Comparison of ENCODE assay signal across 8 cellular contexts in the genomic region with DNA sequence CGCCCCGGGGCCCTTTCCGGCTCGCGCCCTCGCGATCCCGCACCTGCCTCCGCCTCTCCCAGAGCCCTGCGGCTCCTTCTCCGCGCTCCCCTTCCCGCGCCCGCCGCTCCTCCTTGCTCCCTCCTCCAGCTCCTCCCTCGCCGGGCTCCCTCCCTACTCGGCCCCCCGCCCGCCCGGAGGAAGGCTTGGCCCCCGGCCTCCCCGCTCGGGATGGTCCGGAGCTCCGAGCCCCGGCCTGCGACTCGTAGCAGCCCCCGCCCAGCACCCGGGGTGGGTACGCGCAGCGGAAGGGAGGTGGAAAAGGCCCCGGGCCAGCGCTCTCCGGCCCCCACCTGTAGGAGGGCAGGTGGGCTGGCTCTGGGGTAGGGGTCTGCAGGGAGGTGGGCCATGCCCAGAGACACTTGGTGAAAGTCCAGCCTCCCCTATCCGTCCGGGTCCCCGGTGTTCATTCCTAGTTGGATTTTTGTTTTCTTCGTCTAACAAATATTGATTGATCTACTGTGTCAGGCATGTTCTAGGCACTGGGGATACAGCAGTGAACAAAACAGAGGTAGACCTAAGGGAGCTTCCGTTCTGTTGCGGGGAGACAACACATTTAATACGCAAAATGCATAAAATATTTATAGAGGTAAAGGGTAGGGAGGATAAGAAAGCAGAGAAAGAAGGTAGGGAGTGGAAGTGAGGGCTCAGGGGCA. TPM values are rescaled to one million over a fixed set of nuclear protein-coding genes. Genes with fewer than 3 reads are reported as not detected.
DNase-seq lines count a peak whose midpoint lies in the region; ATAC-seq and TF ChIP-seq lines count a peak whose summit lies in the region.

A gene with protein sequence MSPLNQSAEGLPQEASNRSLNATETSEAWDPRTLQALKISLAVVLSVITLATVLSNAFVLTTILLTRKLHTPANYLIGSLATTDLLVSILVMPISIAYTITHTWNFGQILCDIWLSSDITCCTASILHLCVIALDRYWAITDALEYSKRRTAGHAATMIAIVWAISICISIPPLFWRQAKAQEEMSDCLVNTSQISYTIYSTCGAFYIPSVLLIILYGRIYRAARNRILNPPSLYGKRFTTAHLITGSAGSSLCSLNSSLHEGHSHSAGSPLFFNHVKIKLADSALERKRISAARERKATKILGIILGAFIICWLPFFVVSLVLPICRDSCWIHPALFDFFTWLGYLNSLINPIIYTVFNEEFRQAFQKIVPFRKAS (minus strand): TSS at position 82 of the 695 bp plus-strand sequence. CDS start 23,283 bp downstream, outside the sequence.

- H3K36me3 ChIP-seq in Panc1 (ENCODE audit: control insufficient read depth, insufficient read depth, low read length) (no peaks in the 10 kb centered on the region), trophoblast cell (ENCODE audit: control insufficient read depth in 1 of 2, insufficient read depth in 2 of 2, low read length in 2 of 2) (no peaks in the 10 kb centered on the region)

- H3K4me2 ChIP-seq in trophoblast cell (ENCODE audit: low read length) = peak within 1 kb of the TSS; percentile 85

- H2BK5ac ChIP-seq in trophoblast cell (ENCODE audit: low read depth, low read length, poor library complexity) = no peak within 1 kb of the TSS

- H2BK120ac ChIP-seq in trophoblast cell (ENCODE audit: insufficient read depth, low read length, poor library complexity) = no peak within 1 kb of the TSS

- no TSS peak for BruUV-seq in Panc1 (replicated peaks; lab: Mats Ljungman, UMichigan)

- no peaks in the 10 kb centered on the region for H3K27me3 ChIP-seq in Panc1 (ENCODE audit: control insufficient read depth, insufficient read depth, low read length)
- H3K27me3 ChIP-seq in trophoblast cell (ENCODE audit: insufficient read depth, low read length) = peaks cover 12% of the 10 kb centered on the region

- H3K27ac ChIP-seq in Panc1 (ENCODE audit: low read length) (no peak within 1 kb of the TSS), trophoblast cell (ENCODE audit: low read depth, low read length) (no peak within 1 kb of the TSS)

- no peak within 1 kb of the TSS for H3K18ac ChIP-seq in trophoblast cell (ENCODE audit: low read length)

- no peak within 1 kb of the TSS for H2AK5ac ChIP-seq in trophoblast cell (ENCODE audit: low read length)

- no peak within 1 kb of the TSS for H3K9ac ChIP-seq in trophoblast cell (ENCODE audit: low read length)

- H4K91ac ChIP-seq in trophoblast cell (ENCODE audit: low read depth, low read length) = peak within 1 kb of the TSS; percentile 18

- peak within 1 kb of the TSS; percentile 64 for H2AFZ ChIP-seq in trophoblast cell (ENCODE audit: insufficient read depth, low read length, poor library complexity)

- H3K79me2 ChIP-seq in trophoblast cell (ENCODE audit: control insufficient read depth, insufficient read depth, low read length, poor library complexity) = no peaks in the 10 kb centered on the region

- H2BK12ac ChIP-seq in trophoblast cell (ENCODE audit: low read length) = no peak within 1 kb of the TSS

- no CpG with 5 or more reads among the region's 45 CpGs for WGBS in trophoblast cell (ENCODE audit: extremely low coverage, insufficient coverage, insufficient read length)

- POLR2A ChIA-PET in Panc1 (lab: Charles Lee) = no interaction called here

- H3K4ac ChIP-seq in trophoblast cell (ENCODE audit: low read depth, low read length) = no peak within 1 kb of the TSS

- H3K79me1 ChIP-seq in trophoblast cell (ENCODE audit: low read length) = peaks cover 2% of the 10 kb centered on the region

- H4K8ac ChIP-seq in trophoblast cell (ENCODE audit: low read depth, low read length) = no peak within 1 kb of the TSS

- intact Hi-C loops in Panc1 (cut with micrococcal nuclease; ENCODE audit: unreplicated experiment) = no loop called here

- in situ Hi-C loops in Panc1 (cut with HindIII; ENCODE audit: low pct_unique_long_range_greater_than_20kb, low sequenced_read_pairs) = no loop called here

- H3K4me1 ChIP-seq in Panc1 (ENCODE audit: control insufficient read depth, insufficient read depth, low read length) (peaks cover 7% of the 10 kb centered on the region; the same call in 1 of the 2 replicates), trophoblast cell (ENCODE audit: control insufficient read depth in 1 of 2, insufficient read depth in 2 of 2, low read length in 2 of 2) (no peaks in the 10 kb centered on the region)

- ATAC-seq in Panc1 = peak; percentile 83
- ATAC-seq in esophagus mucosa = peak; percentile 14
- no peak for ATAC-seq in HG02852 (IDR thresholded peaks at IDR 0.05; ENCODE audit: unreplicated experiment)
- ATAC-seq in GM19467 (IDR thresholded peaks at IDR 0.05; ENCODE audit: unreplicated experiment) = no peak

- H3K23ac ChIP-seq in trophoblast cell (ENCODE audit: low read length) = no peak within 1 kb of the TSS

- DNase-seq in GM12865 (ENCODE audit: low read depth) (no peak), Panc1 (ENCODE audit: low read depth, low spot score) (no peak), trophoblast cell (no peak), hippocampal formation (lab: John Stamatoyannopoulos, UW) (no peak), NCI-H524 (lab: John Stamatoyannopoulos, UW) (no peak)

- CTCF ChIA-PET in Panc1 (lab: Charles Lee) = interaction anchor here (0.5 to 0.8 kb wide), 8 partner anchors 34 to 311 kb away, joined by 3 to 8 read pairs (median 4); no protein-coding TSS in a partner anchor

- H3K14ac ChIP-seq in trophoblast cell (ENCODE audit: low read length) = peak within 1 kb of the TSS; percentile 32

- H3K9me3 ChIP-seq in Panc1 (ENCODE audit: control insufficient read depth, insufficient read depth, low read depth, low read length) = no peaks in the 10 kb centered on the region
- peaks cover 3% of the 10 kb centered on the region for H3K9me3 ChIP-seq in trophoblast cell (ENCODE audit: insufficient read depth, low read depth, low read length)

- H4K12ac ChIP-seq in trophoblast cell (ENCODE audit: low read depth, low read length) = no peak within 1 kb of the TSS

- peak within 1 kb of the TSS; percentile 27; the same call in 1 of the 2 replicates for H3K4me3 ChIP-seq in GM12865 (ENCODE audit: low read depth, low read length)
- H3K4me3 ChIP-seq in Panc1 (ENCODE audit: low read depth in 2 of 2, low read length in 2 of 2) = peak within 1 kb of the TSS; percentile 55 to 59
- H3K4me3 ChIP-seq in trophoblast cell (ENCODE audit: low read depth, low read length) = peak within 1 kb of the TSS; percentile 51

- no peak for TF ChIP-seq CTCF in GM12865 (IDR thresholded peaks at IDR 0.05; ENCODE audit: insufficient read depth, low read depth, low read length, missing control alignments)
- no peak for TF ChIP-seq CTCF in Panc1 (IDR thresholded peaks at IDR 0.05)

RNA-seq across cellular contexts. Expression of the gene that starts here (rescaled TPM):
- total RNA-seq in Panc1 (2021; ENCODE audit: unreplicated experiment) (3.5 TPM), esophagus mucosa (not detected)
- polyA plus RNA-seq in Panc1 (2012; ENCODE audit: insufficient read length) = 1.2 TPM
- 3.1 and 3.7 TPM in 2 replicates for polyA plus RNA-seq in trophoblast cell (2013)

Comparison
In these comparisons a context has a peak if more than half of its experiments do, and no peak if none do; other contexts are left out.
1. Peak in ATAC-seq in esophagus mucosa; RNA of the gene not detected or under 1 TPM.